In the genomic region with DNA sequence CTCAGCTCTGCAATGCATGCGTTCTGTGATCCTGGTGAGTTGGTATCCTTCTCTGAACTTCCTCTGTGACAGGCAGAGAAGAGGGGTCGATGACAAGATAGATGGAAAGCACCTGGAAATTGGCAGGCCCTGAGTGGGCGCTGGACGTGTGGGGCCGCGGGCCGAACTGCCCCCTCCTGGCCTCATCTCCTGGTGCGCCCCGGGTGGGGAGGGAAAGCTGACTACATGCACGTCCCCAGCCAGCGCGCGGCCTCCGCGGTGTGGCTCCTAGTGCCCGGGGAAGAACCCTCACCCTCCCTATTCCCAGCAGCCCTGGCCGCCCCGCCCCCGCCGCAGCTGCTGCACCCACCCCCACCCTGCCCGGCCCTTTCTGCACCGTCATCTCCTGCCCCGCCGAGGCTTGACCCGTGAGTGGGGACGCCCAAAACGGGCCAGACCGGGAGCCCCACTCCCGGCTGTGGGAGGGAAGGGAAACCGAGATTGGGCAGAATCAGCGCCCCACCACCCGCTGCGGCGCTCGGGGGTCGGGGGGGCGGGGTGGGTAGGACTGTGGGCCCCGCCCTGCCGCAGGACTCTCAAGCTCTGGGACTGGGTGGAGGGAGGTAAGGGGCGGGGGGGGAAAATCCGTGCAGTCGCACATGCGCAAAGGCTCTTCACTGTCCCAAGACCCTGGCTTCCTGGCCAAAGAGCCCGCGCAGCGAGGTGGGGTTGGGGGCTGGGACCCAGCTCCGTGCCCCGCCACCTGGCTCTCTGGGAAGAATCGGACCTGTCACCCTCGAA, we compare ENCODE assay signal across 8 cellular contexts. TPM values are rescaled to one million over a fixed set of nuclear protein-coding genes. Genes with fewer than 3 reads are reported as not detected.
DNase-seq lines count a peak whose midpoint lies in the region; ATAC-seq and TF ChIP-seq lines count a peak whose summit lies in the region.

A gene (plus strand): TSS at position 371 of the 780 bp plus-strand sequence.

- H3K4me3 ChIP-seq in SK-N-MC, result peak within 1 kb of the TSS; percentile 74
- peak within 1 kb of the TSS; percentile 29 to 43 for H3K4me3 ChIP-seq in left lung

- peak within 1 kb of the TSS; percentile 62 for H3K9ac ChIP-seq in SK-N-MC (ENCODE audit: insufficient read length)

- peaks cover 86% of the 10 kb centered on the region for H3K4me1 Mint-ChIP-seq in stimulated activated naive CD8-positive, alpha-beta T cell treated with anti-CD3 and anti-CD28 coated beads, Interleukin-15, amount 100 ng/mL, for 72 hours

- H3K9me3 ChIP-seq in SK-N-MC (ENCODE audit: low read depth, low read length) (no peaks in the 10 kb centered on the region), left lung (no peaks in the 10 kb centered on the region)

- DNase-seq in DMS 273 treated with DMSO at 0.1 percent for 48 hours (lab: John Stamatoyannopoulos, UW) (peak; percentile 80), HuH-7 (ENCODE audit: low spot score) (peak; percentile 95), SK-N-MC (ENCODE audit: low read depth, low spot score) (no peak), dermis microvascular lymphatic vessel endothelial cell (ENCODE audit: low read depth in 2 of 2) (peak; percentile 68 to 85), left lung (peak; percentile 89 to 95)
- peak in 1 of 2 donors; percentile 54 for DNase-seq in stimulated activated naive CD8-positive, alpha-beta T cell treated with anti-CD3 and anti-CD28 coated beads, Interleukin-15, amount 100 ng/mL, for 72 hours

- H3K4me1 ChIP-seq in left lung, result peaks cover 30 to 66% of the 10 kb centered on the region in 2 donors

- peak within 1 kb of the TSS; percentile 78 for H3K27ac ChIP-seq in SK-N-MC
- H3K27ac ChIP-seq in left lung, result peak within 1 kb of the TSS; percentile 81 to 90

- H3K27me3 Mint-ChIP-seq in stimulated activated naive CD8-positive, alpha-beta T cell treated with anti-CD3 and anti-CD28 coated beads, Interleukin-15, amount 100 ng/mL, for 72 hours, result peaks cover 97% of the 10 kb centered on the region

- H3K36me3 ChIP-seq in SK-N-MC (ENCODE audit: insufficient read depth, low read length) (no peaks in the 10 kb centered on the region), left lung (no peaks in the 10 kb centered on the region)

- H3K9me3 Mint-ChIP-seq in stimulated activated naive CD8-positive, alpha-beta T cell treated with anti-CD3 and anti-CD28 coated beads, Interleukin-15, amount 100 ng/mL, for 72 hours, result no peaks in the 10 kb centered on the region

- no peak for TF ChIP-seq CTCF in left lung (IDR thresholded peaks at IDR 0.05)

- H3K27ac Mint-ChIP-seq in stimulated activated naive CD8-positive, alpha-beta T cell treated with anti-CD3 and anti-CD28 coated beads, Interleukin-15, amount 100 ng/mL, for 72 hours, result no peak within 1 kb of the TSS

- peaks cover 11 to 90% of the 10 kb centered on the region in 2 donors for H3K27me3 ChIP-seq in left lung

- intact Hi-C loops in left lung (cut with DNase I), result no loop called here

- peak within 1 kb of the TSS; percentile 79 to 80 for H3K4me3 Mint-ChIP-seq in stimulated activated naive CD8-positive, alpha-beta T cell treated with anti-CD3 and anti-CD28 coated beads, Interleukin-15, amount 100 ng/mL, for 72 hours

- ATAC-seq in GM19455 (IDR thresholded peaks at IDR 0.05; ENCODE audit: unreplicated experiment), result peak; percentile 36
- ATAC-seq in left lung, result peak; percentile 72
- peak; percentile 34 for ATAC-seq in stimulated activated naive CD8-positive, alpha-beta T cell treated with anti-CD3 and anti-CD28 coated beads, Interleukin-15, amount 100 ng/mL, for 72 hours
- ATAC-seq in GM19328 (IDR thresholded peaks at IDR 0.05; ENCODE audit: unreplicated experiment), result no peak

RNA-seq across cellular contexts. Expression of the gene that starts here (rescaled TPM):
- total RNA-seq in dermis microvascular lymphatic vessel endothelial cell (5.8 and 6.8 TPM in 2 replicates), left lung (10 to 100 TPM; 29.5 to 36.7 TPM)
